ENCODE assay signal across 1 cellular context in the genomic region with DNA sequence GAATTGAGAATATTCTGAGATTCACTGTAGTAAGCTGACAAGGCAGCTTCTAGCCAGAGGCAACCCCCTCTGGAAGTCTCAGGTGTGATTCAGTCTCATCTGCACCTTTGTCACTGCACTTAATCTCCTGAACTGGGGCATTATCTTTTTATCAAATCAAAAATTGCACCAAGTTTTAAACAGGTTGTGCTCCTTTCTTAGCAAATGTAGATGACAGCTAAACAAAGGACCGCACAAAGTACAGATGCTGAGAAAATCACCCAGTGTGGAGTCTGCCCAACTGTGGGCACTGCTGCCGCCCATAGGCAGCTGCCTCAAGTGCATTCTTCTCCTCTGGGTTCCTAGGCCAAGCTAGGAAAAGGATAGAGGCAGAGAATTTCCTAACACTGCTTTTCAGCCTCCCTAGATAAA.
TF ChIP-seq lines count a peak whose summit lies in the region.

No MANE protein-coding gene starts in this region.

TF ChIP-seq in GM23338, 12 proteins besides CTCF, POLR2A, EP300 and RAD21 (continued from another document):
- TF ChIP-seq, protein P1, sequence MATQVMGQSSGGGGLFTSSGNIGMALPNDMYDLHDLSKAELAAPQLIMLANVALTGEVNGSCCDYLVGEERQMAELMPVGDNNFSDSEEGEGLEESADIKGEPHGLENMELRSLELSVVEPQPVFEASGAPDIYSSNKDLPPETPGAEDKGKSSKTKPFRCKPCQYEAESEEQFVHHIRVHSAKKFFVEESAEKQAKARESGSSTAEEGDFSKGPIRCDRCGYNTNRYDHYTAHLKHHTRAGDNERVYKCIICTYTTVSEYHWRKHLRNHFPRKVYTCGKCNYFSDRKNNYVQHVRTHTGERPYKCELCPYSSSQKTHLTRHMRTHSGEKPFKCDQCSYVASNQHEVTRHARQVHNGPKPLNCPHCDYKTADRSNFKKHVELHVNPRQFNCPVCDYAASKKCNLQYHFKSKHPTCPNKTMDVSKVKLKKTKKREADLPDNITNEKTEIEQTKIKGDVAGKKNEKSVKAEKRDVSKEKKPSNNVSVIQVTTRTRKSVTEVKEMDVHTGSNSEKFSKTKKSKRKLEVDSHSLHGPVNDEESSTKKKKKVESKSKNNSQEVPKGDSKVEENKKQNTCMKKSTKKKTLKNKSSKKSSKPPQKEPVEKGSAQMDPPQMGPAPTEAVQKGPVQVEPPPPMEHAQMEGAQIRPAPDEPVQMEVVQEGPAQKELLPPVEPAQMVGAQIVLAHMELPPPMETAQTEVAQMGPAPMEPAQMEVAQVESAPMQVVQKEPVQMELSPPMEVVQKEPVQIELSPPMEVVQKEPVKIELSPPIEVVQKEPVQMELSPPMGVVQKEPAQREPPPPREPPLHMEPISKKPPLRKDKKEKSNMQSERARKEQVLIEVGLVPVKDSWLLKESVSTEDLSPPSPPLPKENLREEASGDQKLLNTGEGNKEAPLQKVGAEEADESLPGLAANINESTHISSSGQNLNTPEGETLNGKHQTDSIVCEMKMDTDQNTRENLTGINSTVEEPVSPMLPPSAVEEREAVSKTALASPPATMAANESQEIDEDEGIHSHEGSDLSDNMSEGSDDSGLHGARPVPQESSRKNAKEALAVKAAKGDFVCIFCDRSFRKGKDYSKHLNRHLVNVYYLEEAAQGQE (IDR thresholded peaks at IDR 0.05; ENCODE audit: unreplicated experiment): no peak
- TF ChIP-seq ZNF114 (CRISPR knock-in tag; IDR thresholded peaks at IDR 0.05) (no peak), EZH2phosphoT487 (IDR thresholded peaks at IDR 0.05; ENCODE audit: unreplicated experiment) (no peak), ETS1 (IDR thresholded peaks at IDR 0.05) (no peak), NANOG (IDR thresholded peaks at IDR 0.05; ENCODE audit: borderline replicate concordance) (no peak), POLR2AphosphoS5 (IDR thresholded peaks at IDR 0.05; ENCODE audit: low read depth) (no peak)
